8 cellular contexts compared by ENCODE assay signal in the genomic region with DNA sequence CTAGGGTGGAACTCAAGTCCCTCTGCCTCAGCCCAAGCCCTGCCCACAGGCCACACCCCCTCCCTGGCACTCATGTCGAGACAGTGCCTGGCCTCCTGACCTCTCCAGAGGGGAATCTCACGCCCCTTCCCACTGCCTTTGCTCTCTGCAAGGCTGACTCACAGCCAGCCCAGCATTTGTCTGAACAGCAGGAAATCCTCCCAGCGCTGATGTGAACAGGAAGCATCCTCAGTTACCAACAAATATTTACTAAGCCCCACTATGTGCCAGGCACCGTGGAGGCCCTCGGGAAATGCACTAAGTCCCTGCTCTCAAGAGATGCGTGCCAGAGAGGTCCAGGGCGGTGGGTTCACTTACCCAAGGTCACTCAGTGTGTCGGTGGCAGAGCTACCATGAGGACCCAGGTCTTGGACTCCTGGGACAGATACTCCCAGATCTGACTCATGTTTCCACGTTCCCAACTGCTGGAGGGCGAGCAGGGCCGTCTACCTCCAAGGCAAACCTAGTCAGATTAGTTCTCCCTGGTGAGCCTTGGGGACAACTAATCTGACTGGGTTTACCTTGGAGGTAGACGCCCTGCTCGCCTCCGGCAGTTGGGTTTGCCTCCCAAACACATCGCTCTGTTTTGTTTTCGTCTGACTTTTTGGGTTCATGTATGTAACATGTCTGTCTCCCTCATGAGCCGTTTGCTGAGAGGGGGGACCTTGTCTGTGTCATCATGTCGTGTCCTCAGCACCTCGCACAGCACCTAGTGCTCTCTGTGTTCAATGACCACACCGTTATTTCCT.
A peak's percentile ranks its signal among the peaks of the same experiment; 100 is the strongest.
DNase-seq lines count a peak whose midpoint lies in the region; FAIRE-seq and TF ChIP-seq lines count a peak whose summit lies in the region.

No MANE protein-coding gene starts in this region.

- FAIRE-seq in D721Med (lab: Jason Lieb, UNC): no peak

- DNase-seq in GM06990 (ENCODE audit: extremely low read depth, insufficient read length) (peak; percentile 37), RPMI8226 (peak; percentile 58), astrocyte of the cerebellum (ENCODE audit: low read depth) (peak; percentile 70), iPS-NIHi11 (ENCODE audit: low spot score) (peak; percentile 41), D721Med (ENCODE audit: insufficient read length, low spot score) (no peak), SIG-M5 treated with dmso at 0.1 percent for 504 hours (lab: John Stamatoyannopoulos, UW; ENCODE audit: unreplicated experiment) (no peak), NCI-H2081 treated with DMSO at 0.1 percent for 48 hours (lab: John Stamatoyannopoulos, UW) (no peak)
- DNase-seq in stimulated activated CD4-positive, alpha-beta T cell treated with anti-CD3 and anti-CD28 coated beads, Interleukin-4, amount 100 ng/mL, for 24 hours: peak; percentile 45

- H3K4me3 ChIP-seq in GM06990 (replicated peaks; ENCODE audit: low read depth, low read length) (no peak overlapping the region), astrocyte of the cerebellum (ENCODE audit: low read depth, low read length) (no peak overlapping the region)

- in situ Hi-C loops in astrocyte of the cerebellum (cut with HindIII; ENCODE audit: low sequenced_read_pairs): no loop called here

- H3K36me3 ChIP-seq in GM06990 (ENCODE audit: control insufficient read depth, insufficient read depth, low read length): peaks cover 6% of the 10 kb centered on the region

- no peaks in the 10 kb centered on the region for H3K27me3 ChIP-seq in GM06990 (replicated peaks; ENCODE audit: control insufficient read depth, insufficient read depth, low read length)

- TF ChIP-seq CTCF in GM06990 (IDR thresholded peaks at IDR 0.05; ENCODE audit: insufficient read depth, low read length, poor library complexity, severe bottlenecking) (no peak), astrocyte of the cerebellum (IDR thresholded peaks at IDR 0.05; ENCODE audit: low read depth, low read length, missing control alignments) (no peak), D721Med (IDR thresholded peaks at IDR 0.05; ENCODE audit: insufficient read depth, missing control alignments) (no peak)

Comparison
In these comparisons a context has a peak if more than half of its experiments do, and no peak if none do; other contexts are left out.
1. DNase-seq: peak in GM06990 (single experiment), RPMI8226 (single experiment), astrocyte of the cerebellum (single experiment), iPS-NIHi11 (single experiment) and stimulated activated CD4-positive, alpha-beta T cell treated with anti-CD3 and anti-CD28 coated beads, Interleukin-4, amount 100 ng/mL, for 24 hours (single experiment); none in D721Med (single experiment), SIG-M5 treated with dmso at 0.1 percent for 504 hours (single experiment) and NCI-H2081 treated with DMSO at 0.1 percent for 48 hours (single experiment).